In the genomic region with DNA sequence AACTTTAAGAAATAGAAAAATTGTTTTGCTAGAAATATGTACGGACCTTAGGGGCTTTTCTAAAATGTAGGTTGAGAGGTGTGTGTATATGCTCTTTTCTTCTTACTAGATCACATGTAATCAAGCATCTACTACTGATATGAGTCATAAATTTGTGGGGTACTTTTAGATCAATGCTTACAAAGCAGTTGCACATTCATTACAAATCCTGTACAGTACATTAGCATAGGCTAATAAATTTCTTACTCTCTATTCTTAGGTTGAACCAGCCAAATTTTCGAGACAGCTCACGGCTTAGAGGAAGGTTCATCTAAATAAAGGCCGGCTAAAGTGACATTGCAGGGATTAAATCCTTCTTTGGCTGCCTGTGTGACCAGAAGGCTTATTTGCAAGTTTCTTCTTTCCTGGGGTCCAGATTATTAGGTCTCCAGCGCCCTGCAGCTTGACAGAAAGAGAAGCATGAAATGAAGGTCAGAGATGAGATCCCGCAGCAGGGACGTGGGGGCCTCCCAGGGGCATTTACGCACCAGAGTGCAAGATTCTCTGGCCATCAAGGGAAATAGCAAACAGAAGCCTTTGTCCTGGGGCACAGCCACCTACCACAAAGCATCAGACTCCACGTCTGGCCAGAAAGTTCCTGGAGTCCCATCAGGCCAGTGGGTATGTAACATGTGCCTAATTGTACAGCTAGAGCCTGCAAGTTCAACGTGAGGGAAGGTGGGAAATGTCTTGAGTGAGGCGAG, we compare ENCODE assay signal across 13 cellular contexts. TPM values are rescaled to one million over a fixed set of nuclear protein-coding genes. Genes with fewer than 3 reads are reported as not detected.
DNase-seq lines count a peak whose midpoint lies in the region; ATAC-seq, FAIRE-seq and TF ChIP-seq lines count a peak whose summit lies in the region.
"Had no signal": no experiment of that assay in that cellular context is flagged by ENCODE, and none has a peak within 500 bp of the region (broad histone marks: within the 10 kb centered on the region; RNA-seq: fewer than 3 reads in every experiment).

No MANE protein-coding gene starts in this region.

- peaks cover 8% of the 10 kb centered on the region for H3K4me1 ChIP-seq in SJCRH30

- no peak overlapping the region for H3K4me3 ChIP-seq in SJCRH30
- H3K4me3 ChIP-seq: mucosa of descending colon had no signal

- H3K27me3 ChIP-seq in SJCRH30: no peaks in the 10 kb centered on the region; the same call in 1 of the 2 replicates

- no peak for DNase-seq in GM12891 (ENCODE audit: insufficient read length, low spot score)
- DNase-seq in NCI-H1417 (lab: John Stamatoyannopoulos, UW): no peak
- DNase-seq in activated CD8-positive, alpha-beta memory T cell treated with anti-CD3 and anti-CD28 coated beads, Interleukin-2, amount 50 U/mL, for 48 hours: no peak
- DNase-seq in foreskin melanocyte: no peak
- no peak for DNase-seq in SJCRH30
- DNase-seq: activated naive CD8-positive, alpha-beta T cell treated with anti-CD3 and anti-CD28 coated beads, Interleukin-2, amount 10 ng/mL, durations not matched to agents 7 days and 5 days; effector CD4-positive, alpha-beta T cell; IMR-90; mucosa of descending colon; NCI-H2107 had no signal

- TF ChIP-seq POLR2A in GM12891 (IDR thresholded peaks at IDR 0.05; ENCODE audit: low read depth, low read length): no peak

- ATAC-seq in GM19372 (IDR thresholded peaks at IDR 0.05; ENCODE audit: low read depth, unreplicated experiment) (peak; percentile 66), HG02798 (IDR thresholded peaks at IDR 0.05; ENCODE audit: poor library complexity, unreplicated experiment) (peak; percentile 56), HG03520 (IDR thresholded peaks at IDR 0.05; ENCODE audit: unreplicated experiment) (peak; percentile 84)
- ATAC-seq: mucosa of descending colon had no signal

- no peaks in the 10 kb centered on the region; the same call in 1 of the 2 replicates for H3K9me3 ChIP-seq in SJCRH30 (replicated peaks)
- H3K9me3 ChIP-seq: mucosa of descending colon had no signal

- H3K36me3 ChIP-seq in SJCRH30: no peaks in the 10 kb centered on the region

- H3K27ac ChIP-seq in SJCRH30: no peak overlapping the region

- peak; percentile 63 for FAIRE-seq in GM12891 (lab: Jason Lieb, UNC)

TF ChIP-seq in GM12891, 5 proteins besides CTCF, POLR2A, EP300 and RAD21:
- TF ChIP-seq POLR2AphosphoS5 (IDR thresholded peaks at IDR 0.05; ENCODE audit: low read depth, low read length) (no peak), TAF1 (IDR thresholded peaks at IDR 0.05; ENCODE audit: low read depth, low read length) (no peak), POU2F2 (IDR thresholded peaks at IDR 0.05; ENCODE audit: low read depth, low read length) (no peak)

RNA-seq across cellular contexts. Expression of a gene that starts 53.0 kb away (rescaled TPM):
- polyA plus RNA-seq in GM12891 (2012; ENCODE audit: low read depth, missing spikeins): 1.6 TPM
- total RNA-seq in SJCRH30 (2014; rRNA removed; shearing (Covaris generic)): 0.04 TPM in 1 of 2 replicates, not detected in the other
